Comparison of ENCODE assay signal across 8 cellular contexts in the genomic region with DNA sequence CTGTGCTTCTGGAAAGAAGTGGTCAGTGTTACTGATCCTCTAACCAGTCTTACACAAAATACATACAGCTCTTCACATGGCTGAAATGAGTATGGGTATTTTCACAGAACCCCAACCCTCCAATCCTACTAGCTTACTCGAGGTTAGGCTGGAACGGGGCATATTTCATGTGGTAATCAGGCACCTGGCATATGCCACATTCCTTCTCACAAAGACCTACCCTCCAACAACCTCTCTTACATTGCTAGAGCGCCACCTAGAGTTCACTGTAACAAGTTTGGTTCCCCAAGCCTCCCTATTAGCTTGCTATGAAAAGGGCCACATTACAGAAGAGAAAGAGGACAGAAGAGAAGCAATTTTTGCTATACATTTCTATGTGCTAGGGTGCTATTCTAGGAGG.
DNase-seq lines count a peak whose midpoint lies in the region; ATAC-seq and TF ChIP-seq lines count a peak whose summit lies in the region.

No MANE protein-coding gene starts in this region.

- no peaks in the 10 kb centered on the region for H4K20me1 ChIP-seq in neural cell (ENCODE audit: insufficient read depth)

- H3K79me2 ChIP-seq in neural cell (replicated peaks; ENCODE audit: insufficient read depth, low read length) = no peaks in the 10 kb centered on the region

- H3K27me3 ChIP-seq in colonic mucosa (no peaks in the 10 kb centered on the region), neural cell (ENCODE audit: insufficient read depth, low read depth, low read length) (no peaks in the 10 kb centered on the region)

- TF ChIP-seq CTCF in AG09309 (IDR thresholded peaks at IDR 0.05; ENCODE audit: control insufficient read depth, insufficient read depth, low read depth, low read length, missing control alignments) (peak; percentile 51), colonic mucosa (IDR thresholded peaks at IDR 0.05) (peak; percentile 30), neural cell (IDR thresholded peaks at IDR 0.05; ENCODE audit: poor library complexity, severe bottlenecking) (peak; percentile 30)

- no peak for TF ChIP-seq EP300 in neural cell (conservative IDR thresholded peaks at IDR 0.05; ENCODE audit: poor library complexity, severe bottlenecking)

- TF ChIP-seq RAD21 in neural cell (conservative IDR thresholded peaks at IDR 0.05) = no peak

- DNase-seq in AG09309 (ENCODE audit: low read depth) = peak; percentile 10
- peak; percentile 35 to 82 for DNase-seq in NCI-H526 (lab: John Stamatoyannopoulos, UW)
- peak; percentile 47 for DNase-seq in colonic mucosa
- DNase-seq in posterior vena cava (ENCODE audit: low spot score) = no peak

- no peaks in the 10 kb centered on the region for H3K4me1 ChIP-seq in colonic mucosa

- no peaks in the 10 kb centered on the region for H3K36me3 ChIP-seq in colonic mucosa
- H3K36me3 ChIP-seq in neural cell (ENCODE audit: insufficient read depth, low read length) = no peaks in the 10 kb centered on the region

- ATAC-seq in GM18861 (IDR thresholded peaks at IDR 0.05; ENCODE audit: unreplicated experiment) = peak; percentile 82
- peak; percentile 69 for ATAC-seq in HG03520 (IDR thresholded peaks at IDR 0.05; ENCODE audit: unreplicated experiment)
- no peak for ATAC-seq in HG03196 (IDR thresholded peaks at IDR 0.05; ENCODE audit: unreplicated experiment)

- no peak overlapping the region for H3K4me3 ChIP-seq in AG09309 (ENCODE audit: control insufficient read depth, low read depth, low read length)
- H3K4me3 ChIP-seq in colonic mucosa = no peak overlapping the region
- no peak overlapping the region for H3K4me3 ChIP-seq in neural cell (ENCODE audit: low read length)

- H3K27ac ChIP-seq in colonic mucosa (no peak overlapping the region), neural cell (ENCODE audit: low read length) (no peak overlapping the region)

- H3K9me2 ChIP-seq in neural cell (ENCODE audit: insufficient read depth, low read length) = no peaks in the 10 kb centered on the region

- H2AFZ ChIP-seq in neural cell (ENCODE audit: low read depth, low read length) = no peak overlapping the region

- intact Hi-C loops in colonic mucosa (cut with DNase I) = loop anchor here (10.0 kb wide), 1 partner anchor 1033 kb away; no protein-coding TSS in a partner anchor
- intact Hi-C loops in posterior vena cava (cut with DNase I) = no loop called here

- H3K9ac ChIP-seq in colonic mucosa (ENCODE audit: low read depth in 2 of 2, low read length in 2 of 2) (no peak overlapping the region), neural cell (ENCODE audit: low read length) (no peak overlapping the region)

- H3K4me2 ChIP-seq in neural cell (ENCODE audit: low read length) = no peak overlapping the region

- H3F3A ChIP-seq in neural cell (ENCODE audit: insufficient read depth, low read length, poor library complexity, severe bottlenecking) = no peaks in the 10 kb centered on the region

- H3K9me3 ChIP-seq in colonic mucosa (no peaks in the 10 kb centered on the region), neural cell (ENCODE audit: low read length) (no peaks in the 10 kb centered on the region)

TF ChIP-seq in neural cell, 6 proteins besides CTCF, POLR2A, EP300 and RAD21:
- TF ChIP-seq SMC3 (conservative IDR thresholded peaks at IDR 0.05; ENCODE audit: poor library complexity) (no peak), TAF1 (IDR thresholded peaks at IDR 0.05; ENCODE audit: low read depth) (no peak)
